13 cellular contexts compared by ENCODE assay signal in the genomic region with DNA sequence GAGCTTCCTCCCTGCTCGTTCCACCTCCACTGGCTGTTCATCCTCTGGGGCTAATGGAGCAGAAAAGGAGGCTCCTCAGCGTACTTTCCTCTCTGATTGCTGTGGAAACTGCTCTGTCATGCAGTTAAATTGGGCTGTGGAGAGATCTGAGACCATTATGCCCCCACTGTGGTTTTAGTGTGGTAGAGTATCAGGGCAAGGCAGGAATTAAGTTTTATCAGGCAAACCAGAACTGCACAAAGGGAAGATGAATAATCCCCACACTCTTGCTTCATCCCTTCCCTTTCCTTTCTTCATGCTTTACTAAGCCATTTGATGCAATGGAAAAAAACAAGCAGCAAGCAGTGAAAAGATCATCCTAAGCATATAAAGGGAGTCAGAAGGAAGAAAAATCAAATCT. TPM values are rescaled to one million over a fixed set of nuclear protein-coding genes. Genes with fewer than 3 reads are reported as not detected.
DNase-seq lines count a peak whose midpoint lies in the region; ATAC-seq lines count a peak whose summit lies in the region.
"Had no signal": no experiment of that assay in that cellular context is flagged by ENCODE, and none has a peak within 500 bp of the region (broad histone marks: within the 10 kb centered on the region; RNA-seq: fewer than 3 reads in every experiment).

No MANE protein-coding gene starts in this region.

- H3K4me1 ChIP-seq in CD8-positive, alpha-beta memory T cell (ENCODE audit: insufficient read depth, low read length), result no peaks in the 10 kb centered on the region

- H3K36me3 ChIP-seq in CD8-positive, alpha-beta memory T cell (ENCODE audit: insufficient read depth, low read length), result no peaks in the 10 kb centered on the region

- H3K4me1 Mint-ChIP-seq in CD8-positive, alpha-beta memory T cell, result no peaks in the 10 kb centered on the region

- peak; percentile 18 for DNase-seq in CD1c-positive myeloid dendritic cell (ENCODE audit: extremely low spot score)
- peak; percentile 73 for DNase-seq in M059J (ENCODE audit: low read depth)
- peak; percentile 65 for DNase-seq in UCSD-AML1 (lab: John Stamatoyannopoulos, UW; ENCODE audit: unreplicated experiment)
- peak; percentile 81 for DNase-seq in iris pigment epithelial cell (ENCODE audit: low read depth)
- DNase-seq in caudate nucleus (lab: John Stamatoyannopoulos, UW), result no peak
- no peak for DNase-seq in mucosa of gallbladder (ENCODE audit: low spot score)
- no peak for DNase-seq in CD8-positive, alpha-beta memory T cell
- DNase-seq: C1 segment of cervical spinal cord; NCI-H146; NCI-H82; stimulated activated naive CD4-positive, alpha-beta T cell treated with Interleukin-2 at 50 U/mL for 16 hours had no signal

- POLR2A ChIA-PET in CD8-positive, alpha-beta memory T cell (lab: Charles Lee), result no interaction called here

- no peak overlapping the region for H3K27ac ChIP-seq in caudate nucleus (ENCODE audit: low read depth, low read length)
- H3K27ac ChIP-seq in CD8-positive, alpha-beta memory T cell (ENCODE audit: low read depth, low read length), result no peak overlapping the region

- peaks cover 0 to 3% of the 10 kb centered on the region in 2 donors for H3K27me3 Mint-ChIP-seq in CD8-positive, alpha-beta memory T cell

- no peak overlapping the region for H3K4me3 ChIP-seq in CD8-positive, alpha-beta memory T cell (ENCODE audit: low read length)

- H3K4me3 Mint-ChIP-seq in CD8-positive, alpha-beta memory T cell, result no peak overlapping the region

- H3K36me3 Mint-ChIP-seq in CD8-positive, alpha-beta memory T cell, result no peaks in the 10 kb centered on the region
- H3K36me3 Mint-ChIP-seq: activated naive CD4-positive, alpha-beta T cell treated with anti-CD3 and anti-CD28 coated beads, Interleukin-2, amount 50 U/mL, for 72 hours had no signal

- ATAC-seq in GM21367 (IDR thresholded peaks at IDR 0.05; ENCODE audit: unreplicated experiment), result no peak
- ATAC-seq: activated naive CD4-positive, alpha-beta T cell treated with anti-CD3 and anti-CD28 coated beads, Interleukin-2, amount 50 U/mL, for 72 hours had no signal

- H3K27ac Mint-ChIP-seq in CD8-positive, alpha-beta memory T cell, result no peak overlapping the region
- H3K27ac Mint-ChIP-seq: activated naive CD4-positive, alpha-beta T cell treated with anti-CD3 and anti-CD28 coated beads, Interleukin-2, amount 50 U/mL, for 72 hours had no signal

- CTCF ChIA-PET in CD8-positive, alpha-beta memory T cell (lab: Charles Lee), result no interaction called here

- no peaks in the 10 kb centered on the region for H3K9me3 Mint-ChIP-seq in CD8-positive, alpha-beta memory T cell

- H3K27me3 ChIP-seq in CD8-positive, alpha-beta memory T cell (ENCODE audit: insufficient read depth, low read length, poor library complexity, severe bottlenecking), result no peaks in the 10 kb centered on the region

- H3K9me3 ChIP-seq in CD8-positive, alpha-beta memory T cell (ENCODE audit: low read length), result no peaks in the 10 kb centered on the region

RNA-seq across cellular contexts. Expression of gene ME1, which starts 11.9 kb away (rescaled TPM):
- 8.4 and 11.6 TPM in 2 replicates for total RNA-seq in M059J (2014; rRNA removed; shearing (Covaris generic))
- total RNA-seq in mucosa of gallbladder, result 30.2 TPM
- total RNA-seq in CD8-positive, alpha-beta memory T cell, result under 1 TPM; 0.42 to 0.50 TPM
- polyA plus RNA-seq in CD8-positive, alpha-beta memory T cell, result 4.9 TPM
- total RNA-seq: activated naive CD4-positive, alpha-beta T cell treated with anti-CD3 and anti-CD28 coated beads, Interleukin-2, amount 50 U/mL, for 72 hours had no signal

Comparison
In these comparisons a context has a peak if more than half of its experiments do, and no peak if none do; other contexts are left out.
1. DNase-seq: peak in CD1c-positive myeloid dendritic cell (single experiment), M059J (single experiment), UCSD-AML1 (single experiment) and iris pigment epithelial cell (single experiment); none in caudate nucleus (0 of 61), mucosa of gallbladder (single experiment) and CD8-positive, alpha-beta memory T cell (0 of 5).